19 cellular contexts compared by ENCODE assay signal in the genomic region with DNA sequence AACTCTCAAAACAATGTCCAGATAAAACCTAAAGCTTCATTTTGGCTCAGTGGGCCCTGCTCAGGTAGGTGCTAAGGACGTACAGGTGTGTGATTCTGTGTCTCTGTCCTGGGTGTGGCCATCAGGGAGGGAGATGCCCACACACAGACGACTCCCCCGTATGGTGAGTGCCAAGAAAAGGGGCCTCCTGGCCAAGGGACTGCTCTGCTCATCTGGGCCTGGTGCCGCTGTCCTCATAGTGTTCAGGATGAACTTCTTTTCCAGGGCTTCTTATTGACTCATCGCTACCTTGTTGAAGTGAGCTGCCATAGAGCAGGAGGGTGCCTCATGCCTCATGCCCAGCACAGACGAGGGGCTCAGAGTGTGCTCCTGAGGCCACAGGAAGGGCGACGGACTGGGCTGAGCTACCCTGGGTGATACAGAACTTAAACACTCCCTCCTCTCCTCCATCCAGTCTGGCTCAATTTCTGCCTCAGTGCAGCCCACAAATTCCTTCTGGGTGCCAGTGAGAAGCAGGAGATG.
"Had no signal": no experiment of that assay in that cellular context is flagged by ENCODE, and none has a peak within 500 bp of the region (broad histone marks: within the 10 kb centered on the region; RNA-seq: fewer than 3 reads in every experiment).

No MANE protein-coding gene starts in this region.

- H3K4me3 Mint-ChIP-seq: activated B cell treated with CpG ODN at 0.5 μM for 24 hours; activated CD4-positive, alpha-beta T cell treated with anti-CD3 and anti-CD28 coated beads, Interleukin-2, amount 10 ng/mL, durations not matched to agents 7 days and 5 days; natural killer cell; T-helper 17 cell had no signal

- H3K4me3 ChIP-seq: adrenal gland, body of pancreas, esophagus squamous epithelium, psoas muscle, sigmoid colon, SK-N-MC, suprapubic skin had no signal

- H3K27ac Mint-ChIP-seq: activated B cell treated with CpG ODN at 0.5 μM for 24 hours; activated CD4-positive, alpha-beta T cell treated with anti-CD3 and anti-CD28 coated beads, Interleukin-2, amount 10 ng/mL, durations not matched to agents 7 days and 5 days; natural killer cell; T-helper 17 cell had no signal

- FAIRE-seq: endometrium, urothelium cell line had no signal

- H3K4me1 ChIP-seq: adrenal gland, body of pancreas, esophagus squamous epithelium, foreskin keratinocyte, psoas muscle, sigmoid colon, suprapubic skin had no signal

- H3K9me3 Mint-ChIP-seq: activated B cell treated with CpG ODN at 0.5 μM for 24 hours; activated CD4-positive, alpha-beta T cell treated with anti-CD3 and anti-CD28 coated beads, Interleukin-2, amount 10 ng/mL, durations not matched to agents 7 days and 5 days; natural killer cell had no signal

- DNase-seq: activated B cell treated with CpG ODN at 0.5 μM for 24 hours; activated CD4-positive, alpha-beta T cell treated with anti-CD3 and anti-CD28 coated beads, Interleukin-2, amount 10 ng/mL, durations not matched to agents 7 days and 5 days; activated CD8-positive, alpha-beta memory T cell treated with anti-CD3 and anti-CD28 coated beads for 24 hours; activated naive CD4-positive, alpha-beta T cell treated with Interleukin-2 at 50 U/mL for 16 hours; adrenal gland; body of pancreas; esophagus squamous epithelium; foreskin keratinocyte; natural killer cell; occipital lobe; psoas muscle; sigmoid colon; stimulated activated CD4-positive, alpha-beta T cell treated with anti-CD3 and anti-CD28 coated beads, Interleukin-2, amount 100 ng/mL, for 48 hours; stimulated activated naive CD8-positive, alpha-beta T cell treated with anti-CD3 and anti-CD28 coated beads, Interleukin-15, Interleukin-2, amounts not matched to agents 100 U/mL and 50 U/mL, for 24 hours; T-helper 17 cell had no signal

- H3K27ac ChIP-seq: adrenal gland, body of pancreas, esophagus squamous epithelium, foreskin keratinocyte, psoas muscle, sigmoid colon, SK-N-MC, suprapubic skin had no signal

- H3K36me3 Mint-ChIP-seq: natural killer cell had no signal

- ATAC-seq: body of pancreas; foreskin keratinocyte; psoas muscle; stimulated activated naive CD8-positive, alpha-beta T cell treated with anti-CD3 and anti-CD28 coated beads, Interleukin-15, Interleukin-2, amounts not matched to agents 100 U/mL and 50 U/mL, for 24 hours; T-helper 17 cell had no signal

- H3K27me3 ChIP-seq: adrenal gland, body of pancreas, esophagus squamous epithelium, foreskin keratinocyte, sigmoid colon, suprapubic skin had no signal

- H3K9me3 ChIP-seq: adrenal gland, body of pancreas, esophagus squamous epithelium, psoas muscle, sigmoid colon, suprapubic skin had no signal

- H3K4me1 Mint-ChIP-seq: activated B cell treated with CpG ODN at 0.5 μM for 24 hours; activated CD4-positive, alpha-beta T cell treated with anti-CD3 and anti-CD28 coated beads, Interleukin-2, amount 10 ng/mL, durations not matched to agents 7 days and 5 days; natural killer cell had no signal
